ENCODE assay signal across 7 cellular contexts in genomic region chr3:37862712-37863551, GRCh38. TPM values are rescaled to one million over a fixed set of nuclear protein-coding genes. Genes with fewer than 3 reads are reported as not detected.
A peak's percentile ranks its signal among the peaks of the same experiment; 100 is the strongest.
DNase-seq lines count a peak whose midpoint lies in the region; ATAC-seq and TF ChIP-seq lines count a peak whose summit lies in the region.

No MANE protein-coding gene starts in this region.

- peak overlapping the region; percentile 92 for H3K4me3 Mint-ChIP-seq in nephron progenitor cell

- no peak for ATAC-seq in HG03045 (IDR thresholded peaks at IDR 0.05; ENCODE audit: unreplicated experiment)
- no peak for ATAC-seq in GM19467 (IDR thresholded peaks at IDR 0.05; ENCODE audit: unreplicated experiment)

- H3K27me3 Mint-ChIP-seq in nephron progenitor cell (ENCODE audit: low read depth, poor library complexity) = no peaks in the 10 kb centered on the region

- H3K4me1 ChIP-seq in SJSA1 (replicated peaks) (peaks cover 36% of the 10 kb centered on the region), esophagus squamous epithelium (peaks cover 18 to 70% (median 33%) of the 10 kb centered on the region in 3 donors)

- H3K36me3 Mint-ChIP-seq in nephron progenitor cell (ENCODE audit: low read depth) = peaks cover 29% of the 10 kb centered on the region

- 5 to 14% methylated on average over 2 to 7 of the region's 10 CpGs for WGBS in esophagus squamous epithelium, 2 donors

- peak overlapping the region; percentile 77 for H3K4me3 ChIP-seq in SJSA1
- peak overlapping the region; percentile 59 to 89 (median 78) for H3K4me3 ChIP-seq in esophagus squamous epithelium

- peaks cover 29% of the 10 kb centered on the region for H3K9me3 Mint-ChIP-seq in nephron progenitor cell

- H3K4me1 Mint-ChIP-seq in nephron progenitor cell = peaks cover 37% of the 10 kb centered on the region

- H3K36me3 ChIP-seq in SJSA1 = peaks cover 6% of the 10 kb centered on the region
- H3K36me3 ChIP-seq in esophagus squamous epithelium = no peaks in the 10 kb centered on the region

- H3K27ac ChIP-seq in SJSA1 (no peak overlapping the region), esophagus squamous epithelium (peak overlapping the region; percentile 68 to 93 (median 87))

- TF ChIP-seq POLR2A in esophagus squamous epithelium (IDR thresholded peaks at IDR 0.05) = no peak

- DNase-seq in GM03348 (ENCODE audit: low spot score) (peak; percentile 37), SJSA1 (ENCODE audit: low read depth in 1 of 2, low spot score in 2 of 2) (peak in 1 of 2 experiments; percentile 25), esophagus squamous epithelium (lab: John Stamatoyannopoulos, UW) (no peak), nephron progenitor cell (no peak), HUDEP-2 (lab: John Stamatoyannopoulos, UW; ENCODE audit: unreplicated experiment in 76 of 76) (no peak)

- TF ChIP-seq CTCF in esophagus squamous epithelium (IDR thresholded peaks at IDR 0.05) (no peak), nephron progenitor cell (IDR thresholded peaks at IDR 0.05) (no peak)

- peak overlapping the region; percentile 84 for H3K27ac Mint-ChIP-seq in nephron progenitor cell

- H3K9me3 ChIP-seq in SJSA1 (replicated peaks) (no peaks in the 10 kb centered on the region), esophagus squamous epithelium (no peaks in the 10 kb centered on the region)

- H3K27me3 ChIP-seq in SJSA1 (replicated peaks) (no peaks in the 10 kb centered on the region), esophagus squamous epithelium (no peaks in the 10 kb centered on the region)

- intact Hi-C loops in esophagus squamous epithelium (cut with DNase I) = no loop called here

RNA-seq across cellular contexts. Expression of gene CTDSPL, which starts 1.3 kb away (rescaled TPM):
- total RNA-seq in SJSA1 (2014; rRNA removed; shearing (Covaris generic)) = 27.4 and 42.4 TPM in 2 replicates
- 10 to 100 TPM; 20.7 to 55.1 (median 30.8) TPM for total RNA-seq in esophagus squamous epithelium
